In the genomic region with DNA sequence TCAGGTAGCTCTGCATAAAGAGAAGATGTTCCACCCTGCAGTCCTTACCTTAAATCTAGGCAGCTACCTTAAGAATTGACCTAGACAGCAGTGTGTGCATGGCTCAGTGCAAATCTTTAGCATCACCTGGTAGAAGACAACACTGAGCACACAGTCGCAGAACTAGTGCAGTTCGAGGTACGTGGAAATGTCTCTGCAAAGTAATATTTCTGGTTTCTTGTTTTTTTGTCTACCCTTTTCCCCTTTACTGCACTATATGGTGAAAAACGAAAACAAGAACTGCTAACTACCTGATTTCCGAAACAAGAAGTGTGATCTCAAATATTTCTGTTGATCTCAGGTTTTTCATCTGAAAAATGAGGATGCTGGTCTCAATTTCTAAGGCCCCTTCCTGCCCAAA, we compare ENCODE assay signal across 9 cellular contexts.
DNase-seq lines count a peak whose midpoint lies in the region; ATAC-seq and TF ChIP-seq lines count a peak whose summit lies in the region.
"Had no signal": no experiment of that assay in that cellular context is flagged by ENCODE, and none has a peak within 500 bp of the region (broad histone marks: within the 10 kb centered on the region; RNA-seq: fewer than 3 reads in every experiment).

No MANE protein-coding gene starts in this region.

- H3K27me3 Mint-ChIP-seq in activated CD8-positive, alpha-beta memory T cell treated with anti-CD3 and anti-CD28 coated beads, Interleukin-2, amount 10 ng/mL, durations not matched to agents 7 days and 5 days, result no peaks in the 10 kb centered on the region

- H3K27ac ChIP-seq in PC-9, result peak overlapping the region; percentile 87
- peak overlapping the region; percentile 83 for H3K27ac ChIP-seq in epithelial cell of prostate
- H3K27ac ChIP-seq in tibial artery, result peak overlapping the region; percentile 55 to 76
- H3K27ac ChIP-seq in right lobe of liver, result no peak overlapping the region

- H3K4me3 ChIP-seq in PC-9 (peak overlapping the region; percentile 15; the same call in 1 of the 2 replicates), tibial artery (no peak overlapping the region), right lobe of liver (no peak overlapping the region)

- H3K4me3 Mint-ChIP-seq in activated CD8-positive, alpha-beta memory T cell treated with anti-CD3 and anti-CD28 coated beads, Interleukin-2, amount 10 ng/mL, durations not matched to agents 7 days and 5 days, result no peak overlapping the region

- peak overlapping the region; percentile 72 for H3K4me2 ChIP-seq in PC-9

- 75% methylated on average over 5 of the region's 5 CpGs for WGBS in right lobe of liver (ENCODE audit: insufficient coverage, low coverage, low lambda C conversion rate, missing lambda C conversion rate)

- TF ChIP-seq CTCF in PC-9 (conservative IDR thresholded peaks at IDR 0.05), result no peak
- no peak for TF ChIP-seq CTCF in tibial artery (IDR thresholded peaks at IDR 0.05)
- no peak for TF ChIP-seq CTCF in right lobe of liver (IDR thresholded peaks at IDR 0.05)

- peaks cover 38% of the 10 kb centered on the region for H3K4me1 Mint-ChIP-seq in activated CD8-positive, alpha-beta memory T cell treated with anti-CD3 and anti-CD28 coated beads, Interleukin-2, amount 10 ng/mL, durations not matched to agents 7 days and 5 days

- no TSS peak for BruUV-seq in PC-9 (replicated peaks; lab: Mats Ljungman, UMichigan)

- intact Hi-C loops in PC-9 (cut with micrococcal nuclease; ENCODE audit: unreplicated experiment) (loop anchor here (5.0 to 10.0 kb wide), 4 partner anchors 210 to 603 kb away; no protein-coding TSS in a partner anchor), tibial artery (cut with DNase I; ENCODE audit: low total_unique reads) (no loop called here), right lobe of liver (cut with DNase I) (no loop called here), Right ventricle myocardium superior (cut with DNase I) (no loop called here)

- H3K9me3 Mint-ChIP-seq in activated CD8-positive, alpha-beta memory T cell treated with anti-CD3 and anti-CD28 coated beads, Interleukin-2, amount 10 ng/mL, durations not matched to agents 7 days and 5 days (ENCODE audit: low read depth), result no peaks in the 10 kb centered on the region

- H3K4me1 ChIP-seq in PC-9 (replicated peaks; ENCODE audit: insufficient read depth), result peaks cover 44% of the 10 kb centered on the region
- peaks cover 0 to 88% (median 57%) of the 10 kb centered on the region in 4 donors for H3K4me1 ChIP-seq in tibial artery
- peaks cover 0 to 15% (median 2%) of the 10 kb centered on the region in 4 donors for H3K4me1 ChIP-seq in right lobe of liver

- DNase-seq in activated CD8-positive, alpha-beta memory T cell treated with anti-CD3 and anti-CD28 coated beads, Interleukin-2, amount 10 ng/mL, durations not matched to agents 7 days and 5 days, result no peak
- no peak for DNase-seq in activated CD8-positive, alpha-beta memory T cell treated with anti-CD3 and anti-CD28 coated beads, Interleukin-2, amount 50 U/mL, for 48 hours
- DNase-seq in PC-9, result no peak
- no peak for DNase-seq in epithelial cell of prostate (ENCODE audit: low read depth, low spot score)
- no peak for DNase-seq in tibial artery
- DNase-seq in right lobe of liver, result no peak
- no peak for DNase-seq in Right ventricle myocardium superior
- DNase-seq: H7 had no signal

- peak overlapping the region; percentile 58 for H3K27ac Mint-ChIP-seq in activated CD8-positive, alpha-beta memory T cell treated with anti-CD3 and anti-CD28 coated beads, Interleukin-2, amount 10 ng/mL, durations not matched to agents 7 days and 5 days

- H3F3A ChIP-seq in PC-9 (ENCODE audit: insufficient read depth, low read depth), result peaks cover 43% of the 10 kb centered on the region

- H2AFZ ChIP-seq in PC-9, result peak overlapping the region; percentile 13; the same call in 1 of the 2 replicates

- POLR2A ChIA-PET in PC-9 (lab: Charles Lee; ENCODE audit: unreplicated experiment), result no interaction called here

- no peaks in the 10 kb centered on the region for H4K20me1 ChIP-seq in PC-9 (ENCODE audit: insufficient read depth)

- TF ChIP-seq POLR2A in right lobe of liver (IDR thresholded peaks at IDR 0.05), result no peak

- H3K27me3 ChIP-seq in PC-9 (ENCODE audit: insufficient read depth, low read depth) (no peaks in the 10 kb centered on the region), tibial artery (no peaks in the 10 kb centered on the region), right lobe of liver (no peaks in the 10 kb centered on the region)

- H3K79me2 ChIP-seq in PC-9 (ENCODE audit: low read depth), result peaks cover 45% of the 10 kb centered on the region

- H3K9me2 ChIP-seq in PC-9 (ENCODE audit: insufficient read depth), result no peaks in the 10 kb centered on the region

- H3K9me3 ChIP-seq in PC-9 (ENCODE audit: insufficient read depth, low read depth), result no peaks in the 10 kb centered on the region
- H3K9me3 ChIP-seq in tibial artery, result no peaks in the 10 kb centered on the region
- H3K9me3 ChIP-seq in right lobe of liver, result no peaks in the 10 kb centered on the region

- CTCF ChIA-PET in activated CD8-positive, alpha-beta memory T cell treated with anti-CD3 and anti-CD28 coated beads, Interleukin-2, amount 10 ng/mL, durations not matched to agents 7 days and 5 days (lab: Charles Lee), result interaction anchor here (0.9 to 1.9 kb wide), 2 partner anchors 10 to 220 kb away, joined by 3 to 5 read pairs; no protein-coding TSS in a partner anchor
- CTCF ChIA-PET in PC-9 (lab: Charles Lee), result no interaction called here

- H3K36me3 ChIP-seq in PC-9 (ENCODE audit: low read depth) (peaks cover 7% of the 10 kb centered on the region), tibial artery (peaks cover 0 to 4% (median 0%) of the 10 kb centered on the region in 3 donors), right lobe of liver (no peaks in the 10 kb centered on the region)

- peaks cover 6% of the 10 kb centered on the region for H3K36me3 Mint-ChIP-seq in activated CD8-positive, alpha-beta memory T cell treated with anti-CD3 and anti-CD28 coated beads, Interleukin-2, amount 10 ng/mL, durations not matched to agents 7 days and 5 days

- ATAC-seq in activated CD8-positive, alpha-beta memory T cell treated with anti-CD3 and anti-CD28 coated beads, Interleukin-2, amount 10 ng/mL, durations not matched to agents 7 days and 5 days, result no peak
- no peak for ATAC-seq in GM18519 (IDR thresholded peaks at IDR 0.05; ENCODE audit: low FRiP score, unreplicated experiment)
- ATAC-seq in right lobe of liver, result no peak
- no peak for ATAC-seq in Right ventricle myocardium superior (ENCODE audit: poor library complexity)

Comparison
In these comparisons a context has a peak if more than half of its experiments do, and no peak if none do; other contexts are left out.
1. H3K27ac ChIP-seq: peak in PC-9 (single experiment), epithelial cell of prostate (single experiment) and tibial artery (2 of 2); none in right lobe of liver (0 of 3).